In genomic region chr10:71461457-71461856, GRCh38 we compare ENCODE assay signal across 1 cellular context.
TF ChIP-seq lines count a peak whose summit lies in the region.

No MANE protein-coding gene starts in this region.

TF ChIP-seq in WTC11, 78 proteins besides CTCF, POLR2A, EP300 and RAD21 (continued from another document):
- TF ChIP-seq, protein P1, sequence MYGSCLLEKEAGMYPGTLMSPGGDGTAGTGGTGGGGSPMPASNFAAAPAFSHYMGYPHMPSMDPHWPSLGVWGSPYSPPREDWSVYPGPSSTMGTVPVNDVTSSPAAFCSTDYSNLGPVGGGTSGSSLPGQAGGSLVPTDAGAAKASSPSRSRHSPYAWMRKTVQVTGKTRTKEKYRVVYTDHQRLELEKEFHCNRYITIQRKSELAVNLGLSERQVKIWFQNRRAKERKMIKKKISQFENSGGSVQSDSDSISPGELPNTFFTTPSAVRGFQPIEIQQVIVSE (CRISPR knock-in tag; IDR thresholded peaks at IDR 0.05; ENCODE audit: borderline replicate concordance), result no peak
- TF ChIP-seq MLX (CRISPR knock-in tag; IDR thresholded peaks at IDR 0.05) (no peak), ZNF232 (CRISPR knock-in tag; IDR thresholded peaks at IDR 0.05) (no peak)
TF ChIP-seq in WTC11: peak in this region for 0.
